ENCODE assay signal across 1 cellular context in the genomic region with DNA sequence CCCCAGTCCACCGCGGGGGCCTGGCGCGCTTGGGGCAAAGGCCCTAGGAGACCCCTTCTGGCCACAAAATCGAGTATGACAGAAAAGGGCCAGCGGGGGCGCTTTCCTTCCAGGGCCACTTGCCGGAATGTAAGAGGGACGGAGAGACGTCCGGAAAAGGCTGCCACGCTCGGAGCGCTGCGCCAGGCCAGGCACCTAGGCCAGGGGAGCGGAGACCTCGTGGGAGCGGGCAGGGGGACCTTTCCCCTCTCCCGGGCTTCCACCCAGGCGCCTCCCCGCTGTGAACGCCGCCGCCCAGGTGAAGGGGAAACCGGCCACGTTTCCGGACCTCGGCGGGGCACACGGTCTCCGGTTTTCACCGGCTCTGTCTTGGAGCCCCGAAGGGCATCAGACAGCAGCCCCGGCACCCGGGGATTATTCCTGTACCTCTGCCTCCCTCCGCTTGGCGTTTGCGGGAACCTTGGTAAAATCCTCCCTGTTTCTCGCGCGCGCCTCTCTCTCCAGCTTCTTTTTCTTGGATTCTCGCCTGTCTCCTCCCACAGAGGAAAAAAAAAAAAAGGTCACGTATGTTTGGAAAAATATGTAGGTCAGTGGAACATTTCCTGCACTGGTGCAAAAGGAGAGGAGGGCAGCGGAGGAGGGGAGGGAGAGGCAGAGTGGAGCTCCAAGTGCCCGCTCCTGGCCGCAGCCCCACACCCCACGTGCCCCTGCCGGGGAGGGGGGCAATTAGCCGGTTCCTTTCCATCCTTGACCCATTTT.
TF ChIP-seq lines count a peak whose summit lies in the region.

No MANE protein-coding gene starts in this region.

TF ChIP-seq in HepG2, 621 proteins besides CTCF, POLR2A, EP300 and RAD21 (continued from another document and continues in another):
- TF ChIP-seq CEBPZ (IDR thresholded peaks at IDR 0.05; ENCODE audit: low read length) (no peak), RAD51 (IDR thresholded peaks at IDR 0.05; ENCODE audit: borderline replicate concordance) (no peak), ZNF563 (CRISPR knock-in tag; IDR thresholded peaks at IDR 0.05) (no peak), ZNF484 (CRISPR knock-in tag; IDR thresholded peaks at IDR 0.05; ENCODE audit: borderline replicate concordance, low read depth) (no peak), ZNF605 (CRISPR knock-in tag; IDR thresholded peaks at IDR 0.05) (peak; percentile 95), LCORL (IDR thresholded peaks at IDR 0.05) (no peak), LCORL (CRISPR knock-in tag; IDR thresholded peaks at IDR 0.05) (peak; percentile 78), ETV6 (CRISPR knock-in tag; conservative IDR thresholded peaks at IDR 0.05) (no peak), NFIB (CRISPR knock-in tag; IDR thresholded peaks at IDR 0.05; ENCODE audit: borderline replicate concordance) (no peak), AKAP8 (CRISPR knock-in tag; IDR thresholded peaks at IDR 0.05) (no peak), ZNF878 (CRISPR knock-in tag; IDR thresholded peaks at IDR 0.05) (no peak), MYNN (CRISPR knock-in tag; IDR thresholded peaks at IDR 0.05; ENCODE audit: low read depth) (peak; percentile 64; the same call in 1 of the 2 replicates), REPIN1 (CRISPR knock-in tag; IDR thresholded peaks at IDR 0.05; ENCODE audit: borderline replicate concordance, low read depth) (no peak; the same call in 1 of the 2 replicates), ZNF558 (CRISPR knock-in tag; IDR thresholded peaks at IDR 0.05; ENCODE audit: borderline replicate concordance) (no peak), FOXJ3 (CRISPR knock-in tag; IDR thresholded peaks at IDR 0.05; ENCODE audit: borderline replicate concordance) (peak; percentile 52; the same call in 1 of the 2 replicates), PHF21A (CRISPR knock-in tag; IDR thresholded peaks at IDR 0.05) (no peak; the same call in 1 of the 2 replicates), BRCA1 (CRISPR knock-in tag; IDR thresholded peaks at IDR 0.05) (0 out of 2 replicates have a peak, but pooled peaks have one; percentile 59), ZNF83 (CRISPR knock-in tag; IDR thresholded peaks at IDR 0.05; ENCODE audit: borderline replicate concordance) (no peak), ZFP90 (CRISPR knock-in tag; IDR thresholded peaks at IDR 0.05; ENCODE audit: borderline replicate concordance) (peak; percentile 45; the same call in 1 of the 2 replicates), NONO (IDR thresholded peaks at IDR 0.05) (no peak), NONO (CRISPR knock-in tag; conservative IDR thresholded peaks at IDR 0.05) (no peak), ZNF24 (IDR thresholded peaks at IDR 0.05) (no peak), ZFP36L1 (CRISPR knock-in tag; IDR thresholded peaks at IDR 0.05) (no peak), ZSCAN20 (CRISPR knock-in tag; IDR thresholded peaks at IDR 0.05; ENCODE audit: borderline replicate concordance) (0 out of 2 replicates have a peak, but pooled peaks have one; percentile 55), MAFF (IDR thresholded peaks at IDR 0.05; ENCODE audit: low read depth, low read length) (no peak), U2AF2 (IDR thresholded peaks at IDR 0.05; ENCODE audit: low read depth, low read length) (no peak), NFE2 (CRISPR knock-in tag; IDR thresholded peaks at IDR 0.05) (no peak), ZBTB34 (CRISPR knock-in tag; IDR thresholded peaks at IDR 0.05) (no peak), ZNF230 (CRISPR knock-in tag; IDR thresholded peaks at IDR 0.05) (peak; percentile 73; the same call in 1 of the 2 replicates), SRY (CRISPR knock-in tag; IDR thresholded peaks at IDR 0.05) (no peak; the same call in 1 of the 2 replicates), ZNF678 (CRISPR knock-in tag; IDR thresholded peaks at IDR 0.05) (peak; percentile 92; the same call in 1 of the 2 replicates), GATAD1 (CRISPR knock-in tag; IDR thresholded peaks at IDR 0.05) (peak; percentile 18; the same call in 1 of the 2 replicates), SOX13 (IDR thresholded peaks at IDR 0.05) (no peak), SOX13 (CRISPR knock-in tag; conservative IDR thresholded peaks at IDR 0.05 in 1 of 2, IDR thresholded peaks at IDR 0.05 in 1 of 2) (no peak), ZNF501 (CRISPR knock-in tag; IDR thresholded peaks at IDR 0.05) (peak; percentile 91), MTA1 (CRISPR knock-in tag; IDR thresholded peaks at IDR 0.05; ENCODE audit: borderline replicate concordance) (peak; percentile 92), ZFP36L2 (CRISPR knock-in tag; IDR thresholded peaks at IDR 0.05) (no peak), ZNF235 (CRISPR knock-in tag; IDR thresholded peaks at IDR 0.05; ENCODE audit: borderline replicate concordance) (peak; percentile 67; the same call in 1 of the 2 replicates), ZNF18 (CRISPR knock-in tag; IDR thresholded peaks at IDR 0.05; ENCODE audit: insufficient replicate concordance) (peak; percentile 64), ZNF619 (CRISPR knock-in tag; IDR thresholded peaks at IDR 0.05) (0 out of 2 replicates have a peak, but pooled peaks have one; percentile 64), ZNF282 (IDR thresholded peaks at IDR 0.05; ENCODE audit: partially characterized antibody) (no peak), FLYWCH1 (CRISPR knock-in tag; IDR thresholded peaks at IDR 0.05) (no peak), ZNF570 (CRISPR knock-in tag; IDR thresholded peaks at IDR 0.05; ENCODE audit: borderline replicate concordance) (no peak), SPEN (CRISPR knock-in tag; IDR thresholded peaks at IDR 0.05; ENCODE audit: low read depth) (no peak; the same call in 1 of the 2 replicates), ZFYVE20 (CRISPR knock-in tag; IDR thresholded peaks at IDR 0.05; ENCODE audit: borderline replicate concordance, low read depth) (no peak), CC2D1A (CRISPR knock-in tag; IDR thresholded peaks at IDR 0.05) (no peak), SMARCE1 (IDR thresholded peaks at IDR 0.05; ENCODE audit: borderline replicate concordance) (no peak)
- TF ChIP-seq, protein P1, sequence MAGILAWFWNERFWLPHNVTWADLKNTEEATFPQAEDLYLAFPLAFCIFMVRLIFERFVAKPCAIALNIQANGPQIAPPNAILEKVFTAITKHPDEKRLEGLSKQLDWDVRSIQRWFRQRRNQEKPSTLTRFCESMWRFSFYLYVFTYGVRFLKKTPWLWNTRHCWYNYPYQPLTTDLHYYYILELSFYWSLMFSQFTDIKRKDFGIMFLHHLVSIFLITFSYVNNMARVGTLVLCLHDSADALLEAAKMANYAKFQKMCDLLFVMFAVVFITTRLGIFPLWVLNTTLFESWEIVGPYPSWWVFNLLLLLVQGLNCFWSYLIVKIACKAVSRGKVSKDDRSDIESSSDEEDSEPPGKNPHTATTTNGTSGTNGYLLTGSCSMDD (CRISPR knock-in tag; IDR thresholded peaks at IDR 0.05), result no peak
- TF ChIP-seq, protein P2, sequence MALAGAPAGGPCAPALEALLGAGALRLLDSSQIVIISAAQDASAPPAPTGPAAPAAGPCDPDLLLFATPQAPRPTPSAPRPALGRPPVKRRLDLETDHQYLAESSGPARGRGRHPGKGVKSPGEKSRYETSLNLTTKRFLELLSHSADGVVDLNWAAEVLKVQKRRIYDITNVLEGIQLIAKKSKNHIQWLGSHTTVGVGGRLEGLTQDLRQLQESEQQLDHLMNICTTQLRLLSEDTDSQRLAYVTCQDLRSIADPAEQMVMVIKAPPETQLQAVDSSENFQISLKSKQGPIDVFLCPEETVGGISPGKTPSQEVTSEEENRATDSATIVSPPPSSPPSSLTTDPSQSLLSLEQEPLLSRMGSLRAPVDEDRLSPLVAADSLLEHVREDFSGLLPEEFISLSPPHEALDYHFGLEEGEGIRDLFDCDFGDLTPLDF (CRISPR knock-in tag; IDR thresholded peaks at IDR 0.05), result no peak
- TF ChIP-seq, protein P3, sequence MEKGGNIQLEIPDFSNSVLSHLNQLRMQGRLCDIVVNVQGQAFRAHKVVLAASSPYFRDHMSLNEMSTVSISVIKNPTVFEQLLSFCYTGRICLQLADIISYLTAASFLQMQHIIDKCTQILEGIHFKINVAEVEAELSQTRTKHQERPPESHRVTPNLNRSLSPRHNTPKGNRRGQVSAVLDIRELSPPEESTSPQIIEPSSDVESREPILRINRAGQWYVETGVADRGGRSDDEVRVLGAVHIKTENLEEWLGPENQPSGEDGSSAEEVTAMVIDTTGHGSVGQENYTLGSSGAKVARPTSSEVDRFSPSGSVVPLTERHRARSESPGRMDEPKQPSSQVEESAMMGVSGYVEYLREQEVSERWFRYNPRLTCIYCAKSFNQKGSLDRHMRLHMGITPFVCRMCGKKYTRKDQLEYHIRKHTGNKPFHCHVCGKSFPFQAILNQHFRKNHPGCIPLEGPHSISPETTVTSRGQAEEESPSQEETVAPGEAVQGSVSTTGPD (CRISPR knock-in tag; IDR thresholded peaks at IDR 0.05), result no peak
- TF ChIP-seq, protein P4, sequence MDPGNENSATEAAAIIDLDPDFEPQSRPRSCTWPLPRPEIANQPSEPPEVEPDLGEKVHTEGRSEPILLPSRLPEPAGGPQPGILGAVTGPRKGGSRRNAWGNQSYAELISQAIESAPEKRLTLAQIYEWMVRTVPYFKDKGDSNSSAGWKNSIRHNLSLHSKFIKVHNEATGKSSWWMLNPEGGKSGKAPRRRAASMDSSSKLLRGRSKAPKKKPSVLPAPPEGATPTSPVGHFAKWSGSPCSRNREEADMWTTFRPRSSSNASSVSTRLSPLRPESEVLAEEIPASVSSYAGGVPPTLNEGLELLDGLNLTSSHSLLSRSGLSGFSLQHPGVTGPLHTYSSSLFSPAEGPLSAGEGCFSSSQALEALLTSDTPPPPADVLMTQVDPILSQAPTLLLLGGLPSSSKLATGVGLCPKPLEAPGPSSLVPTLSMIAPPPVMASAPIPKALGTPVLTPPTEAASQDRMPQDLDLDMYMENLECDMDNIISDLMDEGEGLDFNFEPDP (CRISPR knock-in tag; conservative IDR thresholded peaks at IDR 0.05), result 0 out of 2 replicates have a peak, but pooled peaks have one; percentile 83
- TF ChIP-seq, protein P5, sequence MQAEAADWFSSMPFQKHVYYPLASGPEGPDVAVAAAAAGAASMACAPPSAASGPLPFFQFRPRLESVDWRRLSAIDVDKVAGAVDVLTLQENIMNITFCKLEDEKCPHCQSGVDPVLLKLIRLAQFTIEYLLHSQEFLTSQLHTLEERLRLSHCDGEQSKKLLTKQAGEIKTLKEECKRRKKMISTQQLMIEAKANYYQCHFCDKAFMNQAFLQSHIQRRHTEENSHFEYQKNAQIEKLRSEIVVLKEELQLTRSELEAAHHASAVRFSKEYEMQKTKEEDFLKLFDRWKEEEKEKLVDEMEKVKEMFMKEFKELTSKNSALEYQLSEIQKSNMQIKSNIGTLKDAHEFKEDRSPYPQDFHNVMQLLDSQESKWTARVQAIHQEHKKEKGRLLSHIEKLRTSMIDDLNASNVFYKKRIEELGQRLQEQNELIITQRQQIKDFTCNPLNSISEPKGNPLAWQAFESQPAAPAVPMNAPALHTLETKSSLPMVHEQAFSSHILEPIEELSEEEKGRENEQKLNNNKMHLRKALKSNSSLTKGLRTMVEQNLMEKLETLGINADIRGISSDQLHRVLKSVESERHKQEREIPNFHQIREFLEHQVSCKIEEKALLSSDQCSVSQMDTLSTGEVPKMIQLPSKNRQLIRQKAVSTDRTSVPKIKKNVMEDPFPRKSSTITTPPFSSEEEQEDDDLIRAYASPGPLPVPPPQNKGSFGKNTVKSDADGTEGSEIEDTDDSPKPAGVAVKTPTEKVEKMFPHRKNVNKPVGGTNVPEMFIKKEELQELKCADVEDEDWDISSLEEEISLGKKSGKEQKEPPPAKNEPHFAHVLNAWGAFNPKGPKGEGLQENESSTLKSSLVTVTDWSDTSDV (CRISPR knock-in tag; IDR thresholded peaks at IDR 0.05), result peak; percentile 76
- TF ChIP-seq, protein P6, sequence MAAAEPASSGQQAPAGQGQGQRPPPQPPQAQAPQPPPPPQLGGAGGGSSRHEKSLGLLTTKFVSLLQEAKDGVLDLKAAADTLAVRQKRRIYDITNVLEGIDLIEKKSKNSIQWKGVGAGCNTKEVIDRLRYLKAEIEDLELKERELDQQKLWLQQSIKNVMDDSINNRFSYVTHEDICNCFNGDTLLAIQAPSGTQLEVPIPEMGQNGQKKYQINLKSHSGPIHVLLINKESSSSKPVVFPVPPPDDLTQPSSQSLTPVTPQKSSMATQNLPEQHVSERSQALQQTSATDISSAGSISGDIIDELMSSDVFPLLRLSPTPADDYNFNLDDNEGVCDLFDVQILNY (CRISPR knock-in tag; conservative IDR thresholded peaks at IDR 0.05), result no peak
